Comparison of ENCODE assay signal across 12 cellular contexts in genomic region chr5:180343846-180344327, GRCh38. TPM values are rescaled to one million over a fixed set of nuclear protein-coding genes. Genes with fewer than 3 reads are reported as not detected.
DNase-seq lines count a peak whose midpoint lies in the region; ATAC-seq, FAIRE-seq and TF ChIP-seq lines count a peak whose summit lies in the region.
"Had no signal": no experiment of that assay in that cellular context is flagged by ENCODE, and none has a peak within 500 bp of the region (broad histone marks: within the 10 kb centered on the region; RNA-seq: fewer than 3 reads in every experiment).

No MANE protein-coding gene starts in this region.

- H3K27ac ChIP-seq in caudate nucleus (ENCODE audit: low read depth, low read length), result peak overlapping the region; percentile 82
- H3K27ac ChIP-seq in vagina, result peak overlapping the region; percentile 72

- no peaks in the 10 kb centered on the region for H3K36me3 Mint-ChIP-seq in stimulated activated effector memory CD8-positive, alpha-beta T cell treated with anti-CD3 and anti-CD28 coated beads, Interleukin-12 subunit alpha, Interleukin-12 subunit beta, amount 100 ng/mL, for 72 hours

- no peaks in the 10 kb centered on the region for H3K9me3 Mint-ChIP-seq in stimulated activated effector memory CD8-positive, alpha-beta T cell treated with anti-CD3 and anti-CD28 coated beads, Interleukin-12 subunit alpha, Interleukin-12 subunit beta, amount 100 ng/mL, for 72 hours

- no peak for TF ChIP-seq POLR2A in vagina (IDR thresholded peaks at IDR 0.05)

- peaks cover 17% of the 10 kb centered on the region for H3K4me1 ChIP-seq in vagina
- H3K4me1 ChIP-seq: BE2C had no signal

- H3K9me3 ChIP-seq in vagina, result no peaks in the 10 kb centered on the region
- H3K9me3 ChIP-seq: BE2C had no signal

- DNase-seq in Right ventricle myocardium inferior (ENCODE audit: missing footprints), result peak; percentile 42
- no peak for DNase-seq in cardiac septum (ENCODE audit: low spot score)
- DNase-seq in caudate nucleus (lab: John Stamatoyannopoulos, UW), result peak in 14 of 61 donors; percentile 7 to 66 (median 21)
- peak; percentile 12 for DNase-seq in left kidney (ENCODE audit: low read depth, low spot score)
- DNase-seq in vagina (ENCODE audit: extremely low spot score in 2 of 2), result no peak
- DNase-seq in GM19239 (ENCODE audit: insufficient read length, low spot score), result no peak
- DNase-seq in central memory CD4-positive, alpha-beta T cell, result no peak
- no peak for DNase-seq in stimulated activated effector memory CD8-positive, alpha-beta T cell treated with anti-CD3 and anti-CD28 coated beads, Interleukin-12 subunit alpha, Interleukin-12 subunit beta, amount 100 ng/mL, for 72 hours (ENCODE audit: low spot score in 2 of 2)
- DNase-seq: activated CD4-positive, CD25-positive, alpha-beta regulatory T cell treated with anti-CD3 and anti-CD28 coated beads, Interleukin-2, amount 50 U/mL, for 72 hours; amniotic stem cell; BE2C; MM.1S had no signal

- no peaks in the 10 kb centered on the region for H3K36me3 ChIP-seq in vagina
- H3K36me3 ChIP-seq: BE2C had no signal

- FAIRE-seq in GM19239 (lab: Jason Lieb, UNC), result no peak

- peak; percentile 54 for ATAC-seq in Right ventricle myocardium inferior
- ATAC-seq in stimulated activated effector memory CD8-positive, alpha-beta T cell treated with anti-CD3 and anti-CD28 coated beads, Interleukin-12 subunit alpha, Interleukin-12 subunit beta, amount 100 ng/mL, for 72 hours, result no peak

- H3K4me3 ChIP-seq in vagina, result peak overlapping the region in 1 of 2 donors; percentile 6

- no peak for TF ChIP-seq CTCF in vagina (IDR thresholded peaks at IDR 0.05)

- H3K27me3 ChIP-seq in vagina, result no peaks in the 10 kb centered on the region
- H3K27me3 ChIP-seq: BE2C had no signal

- H3K4me1 Mint-ChIP-seq in stimulated activated effector memory CD8-positive, alpha-beta T cell treated with anti-CD3 and anti-CD28 coated beads, Interleukin-12 subunit alpha, Interleukin-12 subunit beta, amount 100 ng/mL, for 72 hours, result peaks cover 26% of the 10 kb centered on the region

- no peak overlapping the region for H3K4me3 Mint-ChIP-seq in stimulated activated effector memory CD8-positive, alpha-beta T cell treated with anti-CD3 and anti-CD28 coated beads, Interleukin-12 subunit alpha, Interleukin-12 subunit beta, amount 100 ng/mL, for 72 hours

- intact Hi-C loops in Right ventricle myocardium inferior (cut with DNase I), result no loop called here
- intact Hi-C loops in cardiac septum (cut with DNase I), result no loop called here
- intact Hi-C loops in vagina (cut with DNase I), result no loop called here

- H3K27ac Mint-ChIP-seq in stimulated activated effector memory CD8-positive, alpha-beta T cell treated with anti-CD3 and anti-CD28 coated beads, Interleukin-12 subunit alpha, Interleukin-12 subunit beta, amount 100 ng/mL, for 72 hours, result no peak overlapping the region

RNA-seq across cellular contexts. Expression of gene GFPT2, which starts 9.2 kb away (rescaled TPM):
- 15.3 TPM for total RNA-seq in Right ventricle myocardium inferior
- total RNA-seq in cardiac septum, result 12.9 TPM
- total RNA-seq in vagina, result 47.9 TPM

RNA-seq across cellular contexts. Expression of gene MAPK9, which starts 52.0 kb away (rescaled TPM):
- total RNA-seq in Right ventricle myocardium inferior (41.7 TPM), cardiac septum (37.5 TPM), vagina (19.6 TPM)

Comparison
In these comparisons a context has a peak if more than half of its experiments do, and no peak if none do; other contexts are left out.
1. DNase-seq: peak in Right ventricle myocardium inferior (single experiment) and left kidney (single experiment); none in cardiac septum (single experiment), vagina (0 of 2), GM19239 (single experiment), central memory CD4-positive, alpha-beta T cell (single experiment) and stimulated activated effector memory CD8-positive, alpha-beta T cell treated with anti-CD3 and anti-CD28 coated beads, Interleukin-12 subunit alpha, Interleukin-12 subunit beta, amount 100 ng/mL, for 72 hours (0 of 2).